19 cellular contexts compared by ENCODE assay signal in genomic region chr13:73656863-73657262, GRCh38.
"Had no signal": no experiment of that assay in that cellular context is flagged by ENCODE, and none has a peak within 500 bp of the region (broad histone marks: within the 10 kb centered on the region; RNA-seq: fewer than 3 reads in every experiment).

No MANE protein-coding gene starts in this region.

- H3K9ac ChIP-seq: parathyroid adenoma had no signal

- H3K9me3 Mint-ChIP-seq: activated naive CD4-positive, alpha-beta T cell treated with anti-CD3 and anti-CD28 coated beads, Interleukin-2, amount 50 U/mL, for 24 hours; activated T-cell treated with anti-CD3 and anti-CD28 coated beads, Interleukin-2, amount 50 U/mL, for 24 hours; central memory CD8-positive, alpha-beta T cell had no signal

- H3K4me3 ChIP-seq: body of pancreas, coronary artery, gastrocnemius medialis, heart right ventricle, thoracic aorta, upper lobe of right lung had no signal

- H3K36me3 ChIP-seq: gastrocnemius medialis, heart right ventricle, thoracic aorta, upper lobe of right lung had no signal

- H3K27me3 ChIP-seq: body of pancreas, gastrocnemius medialis, heart right ventricle, upper lobe of right lung had no signal

- H3K4me3 Mint-ChIP-seq: activated CD4-positive, alpha-beta memory T cell treated with anti-CD3 and anti-CD28 coated beads, Interleukin-2, amount 10 ng/mL, durations not matched to agents 7 days and 5 days; activated CD4-positive, alpha-beta T cell treated with anti-CD3 and anti-CD28 coated beads for 36 hours; activated naive CD4-positive, alpha-beta T cell treated with anti-CD3 and anti-CD28 coated beads, Interleukin-2, amount 50 U/mL, for 24 hours; activated T-cell treated with anti-CD3 and anti-CD28 coated beads, Interleukin-2, amount 50 U/mL, for 24 hours; central memory CD8-positive, alpha-beta T cell; naive B cell had no signal

- H3K27ac Mint-ChIP-seq: activated CD4-positive, alpha-beta memory T cell treated with anti-CD3 and anti-CD28 coated beads, Interleukin-2, amount 10 ng/mL, durations not matched to agents 7 days and 5 days; activated CD4-positive, alpha-beta T cell treated with anti-CD3 and anti-CD28 coated beads for 36 hours; activated naive CD4-positive, alpha-beta T cell treated with anti-CD3 and anti-CD28 coated beads, Interleukin-2, amount 50 U/mL, for 24 hours; activated T-cell treated with anti-CD3 and anti-CD28 coated beads, Interleukin-2, amount 50 U/mL, for 24 hours; naive B cell had no signal

- H3K27ac ChIP-seq: coronary artery, gastrocnemius medialis, parathyroid adenoma, upper lobe of right lung had no signal

- H2AFZ ChIP-seq: parathyroid adenoma had no signal

- H3K36me3 Mint-ChIP-seq: naive B cell had no signal

- H3K79me2 ChIP-seq: parathyroid adenoma had no signal

- H3K9me3 ChIP-seq: body of pancreas, gastrocnemius medialis, heart right ventricle, thoracic aorta, upper lobe of right lung had no signal

- H3K4me1 Mint-ChIP-seq: activated CD4-positive, alpha-beta T cell treated with anti-CD3 and anti-CD28 coated beads for 36 hours; activated naive CD4-positive, alpha-beta T cell treated with anti-CD3 and anti-CD28 coated beads, Interleukin-2, amount 50 U/mL, for 24 hours; naive B cell had no signal

- H3K4me1 ChIP-seq: gastrocnemius medialis, parathyroid adenoma, upper lobe of right lung had no signal

- DNase-seq: activated CD4-positive, alpha-beta memory T cell treated with anti-CD3 and anti-CD28 coated beads, Interleukin-2, amount 10 ng/mL, durations not matched to agents 7 days and 5 days; activated CD4-positive, alpha-beta T cell treated with anti-CD3 and anti-CD28 coated beads for 36 hours; activated effector memory CD4-positive, alpha-beta T cell treated with Interleukin-2 at 50 U/mL for 16 hours; activated T-cell treated with anti-CD3 and anti-CD28 coated beads, Interleukin-2, amount 50 U/mL, for 24 hours; body of pancreas; gastrocnemius medialis; heart right ventricle; naive B cell; stimulated activated CD4-positive, alpha-beta T cell treated with anti-CD3 and anti-CD28 coated beads, Interleukin-12 subunit alpha, Interleukin-12 subunit beta, amount 100 ng/mL, for 4 hours; stimulated activated CD4-positive, alpha-beta T cell treated with anti-CD3 and anti-CD28 coated beads, Interleukin-2, amount 100 ng/mL, for 24 hours; T-helper 1 cell; T1000; upper lobe of right lung had no signal

- ATAC-seq: activated CD4-positive, alpha-beta T cell treated with anti-CD3 and anti-CD28 coated beads for 36 hours; body of pancreas; gastrocnemius medialis; left lobe of liver had no signal

- H3K27me3 Mint-ChIP-seq: activated CD4-positive, alpha-beta memory T cell treated with anti-CD3 and anti-CD28 coated beads, Interleukin-2, amount 10 ng/mL, durations not matched to agents 7 days and 5 days; activated CD4-positive, alpha-beta T cell treated with anti-CD3 and anti-CD28 coated beads for 36 hours; activated naive CD4-positive, alpha-beta T cell treated with anti-CD3 and anti-CD28 coated beads, Interleukin-2, amount 50 U/mL, for 24 hours had no signal
